Comparison of ENCODE assay signal across 8 cellular contexts in the genomic region with DNA sequence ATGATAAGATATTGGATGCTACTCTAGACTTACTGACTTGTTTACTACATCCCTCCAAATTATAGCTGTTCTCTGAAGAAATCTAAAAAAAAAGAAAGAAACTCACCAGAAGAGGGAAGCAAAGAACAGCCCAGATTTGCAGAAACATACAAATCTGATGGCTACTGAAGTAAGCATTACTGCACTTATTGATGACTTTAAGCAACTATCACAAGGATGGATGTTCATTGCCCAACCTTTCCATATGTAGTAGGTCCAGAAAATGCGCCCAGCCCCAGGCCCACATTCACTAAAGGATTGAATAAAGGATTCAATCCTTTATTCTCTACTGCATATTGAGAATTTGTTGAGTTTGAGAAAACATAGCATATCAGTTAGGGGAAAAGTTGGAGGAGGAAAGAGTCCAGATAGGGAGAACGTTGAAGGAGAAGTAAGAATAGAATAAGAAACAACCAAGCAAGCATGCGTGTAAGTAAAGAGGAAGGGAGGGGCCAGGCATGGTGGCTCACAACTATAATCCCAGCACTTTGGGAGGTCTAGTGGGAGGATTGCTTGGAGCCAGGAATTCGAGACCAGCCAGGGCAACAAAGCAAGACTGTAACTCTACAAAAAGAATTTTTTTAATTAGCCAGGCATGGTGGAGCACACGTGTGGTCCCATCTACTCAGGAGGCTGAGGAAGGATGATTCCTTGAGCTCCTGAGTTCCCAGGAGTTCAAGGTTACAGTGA. TPM values are rescaled to one million over a fixed set of nuclear protein-coding genes. Genes with fewer than 3 reads are reported as not detected.
A peak's percentile ranks its signal among the peaks of the same experiment; 100 is the strongest.
DNase-seq lines count a peak whose midpoint lies in the region; ATAC-seq lines count a peak whose summit lies in the region.

No MANE protein-coding gene starts in this region.

- H3K9me3 Mint-ChIP-seq in activated CD4-positive, alpha-beta T cell treated with anti-CD3 and anti-CD28 coated beads, Interleukin-2, amount 10 ng/mL, durations not matched to agents 24 days and 14 days: peaks cover 4% of the 10 kb centered on the region
- H3K9me3 Mint-ChIP-seq in activated CD4-positive, alpha-beta T cell treated with anti-CD3 and anti-CD28 coated beads, Interleukin-2, amount 10 ng/mL, durations not matched to agents 7 days and 5 days: no peaks in the 10 kb centered on the region

- peak; percentile 64 for DNase-seq in activated CD4-positive, alpha-beta T cell treated with anti-CD3 and anti-CD28 coated beads, Interleukin-2, amount 10 ng/mL, durations not matched to agents 24 days and 14 days
- DNase-seq in activated CD4-positive, alpha-beta T cell treated with anti-CD3 and anti-CD28 coated beads, Interleukin-2, amount 10 ng/mL, durations not matched to agents 7 days and 5 days: no peak
- DNase-seq in LoVo (ENCODE audit: low spot score) (peak; percentile 25), amniotic stem cell (lab: John Stamatoyannopoulos, UW) (peak; percentile 17), left lobe of liver (ENCODE audit: low spot score) (no peak)
- no peak for DNase-seq in stimulated activated CD4-positive, alpha-beta T cell treated with anti-CD3 and anti-CD28 coated beads, Interleukin-2, amount 100 ng/mL, for 24 hours

- peak overlapping the region; percentile 17 for H3K27ac Mint-ChIP-seq in activated CD4-positive, alpha-beta T cell treated with anti-CD3 and anti-CD28 coated beads, Interleukin-2, amount 10 ng/mL, durations not matched to agents 24 days and 14 days
- H3K27ac Mint-ChIP-seq in activated CD4-positive, alpha-beta T cell treated with anti-CD3 and anti-CD28 coated beads, Interleukin-2, amount 10 ng/mL, durations not matched to agents 7 days and 5 days: no peak overlapping the region

- intact Hi-C loops in activated CD4-positive, alpha-beta T cell treated with anti-CD3 and anti-CD28 coated beads, Interleukin-2, amount 10 ng/mL, durations not matched to agents 24 days and 14 days (cut with micrococcal nuclease): loop anchor here (1.0 kb wide), 3 partner anchors 234 to 413 kb away; no protein-coding TSS in a partner anchor

- CTCF ChIA-PET in activated CD4-positive, alpha-beta T cell treated with anti-CD3 and anti-CD28 coated beads, Interleukin-2, amount 10 ng/mL, durations not matched to agents 7 days and 5 days (lab: Charles Lee): interaction anchor here (0.7 to 2.7 kb wide), 8 partner anchors 8 to 410 kb away, joined by 3 to 8 read pairs (median 4); a partner anchor contains a TSS

- POLR2A ChIA-PET in activated CD4-positive, alpha-beta T cell treated with anti-CD3 and anti-CD28 coated beads, Interleukin-2, amount 10 ng/mL, durations not matched to agents 7 days and 5 days (lab: Charles Lee): interaction anchor here (0.6 kb wide), 2 partner anchors 37 to 267 kb away, joined by 3 read pairs; no protein-coding TSS in a partner anchor

- no peaks in the 10 kb centered on the region for H3K36me3 Mint-ChIP-seq in activated CD4-positive, alpha-beta T cell treated with anti-CD3 and anti-CD28 coated beads, Interleukin-2, amount 10 ng/mL, durations not matched to agents 24 days and 14 days (ENCODE audit: low read depth)
- no peaks in the 10 kb centered on the region for H3K36me3 Mint-ChIP-seq in activated CD4-positive, alpha-beta T cell treated with anti-CD3 and anti-CD28 coated beads, Interleukin-2, amount 10 ng/mL, durations not matched to agents 7 days and 5 days (ENCODE audit: low read depth)

- ATAC-seq in GM21825 (IDR thresholded peaks at IDR 0.05; ENCODE audit: unreplicated experiment) (peak; percentile 77), left lobe of liver (peak; percentile 88), HG03045 (IDR thresholded peaks at IDR 0.05; ENCODE audit: unreplicated experiment) (no peak)

- peaks cover 3% of the 10 kb centered on the region for H3K4me1 Mint-ChIP-seq in activated CD4-positive, alpha-beta T cell treated with anti-CD3 and anti-CD28 coated beads, Interleukin-2, amount 10 ng/mL, durations not matched to agents 24 days and 14 days
- H3K4me1 Mint-ChIP-seq in activated CD4-positive, alpha-beta T cell treated with anti-CD3 and anti-CD28 coated beads, Interleukin-2, amount 10 ng/mL, durations not matched to agents 7 days and 5 days: peaks cover 3% of the 10 kb centered on the region

- no peak overlapping the region for H3K4me3 Mint-ChIP-seq in activated CD4-positive, alpha-beta T cell treated with anti-CD3 and anti-CD28 coated beads, Interleukin-2, amount 10 ng/mL, durations not matched to agents 24 days and 14 days
- no peak overlapping the region for H3K4me3 Mint-ChIP-seq in activated CD4-positive, alpha-beta T cell treated with anti-CD3 and anti-CD28 coated beads, Interleukin-2, amount 10 ng/mL, durations not matched to agents 7 days and 5 days

- peaks cover 2% of the 10 kb centered on the region for H3K27me3 Mint-ChIP-seq in activated CD4-positive, alpha-beta T cell treated with anti-CD3 and anti-CD28 coated beads, Interleukin-2, amount 10 ng/mL, durations not matched to agents 24 days and 14 days
- H3K27me3 Mint-ChIP-seq in activated CD4-positive, alpha-beta T cell treated with anti-CD3 and anti-CD28 coated beads, Interleukin-2, amount 10 ng/mL, durations not matched to agents 7 days and 5 days: no peaks in the 10 kb centered on the region

RNA-seq across cellular contexts. Expression of a gene that starts 33.8 kb away (rescaled TPM):
- 1.8 and 2.2 TPM in 2 replicates for total RNA-seq in activated CD4-positive, alpha-beta T cell treated with anti-CD3 and anti-CD28 coated beads, Interleukin-2, amount 10 ng/mL, durations not matched to agents 24 days and 14 days
- total RNA-seq in activated CD4-positive, alpha-beta T cell treated with anti-CD3 and anti-CD28 coated beads, Interleukin-2, amount 10 ng/mL, durations not matched to agents 7 days and 5 days: 1 to 10 TPM; 1.4 to 2.0 TPM
- total RNA-seq in left lobe of liver: 4.6 TPM

RNA-seq across cellular contexts. Expression of a gene that starts 48.7 kb away (rescaled TPM):
- 22.4 and 25.6 TPM in 2 replicates for total RNA-seq in activated CD4-positive, alpha-beta T cell treated with anti-CD3 and anti-CD28 coated beads, Interleukin-2, amount 10 ng/mL, durations not matched to agents 24 days and 14 days
- total RNA-seq in activated CD4-positive, alpha-beta T cell treated with anti-CD3 and anti-CD28 coated beads, Interleukin-2, amount 10 ng/mL, durations not matched to agents 7 days and 5 days: 10 to 100 TPM; 28.4 to 29.3 TPM
- 21.5 TPM for total RNA-seq in left lobe of liver

Comparison
In these comparisons a context has a peak if more than half of its experiments do, and no peak if none do; other contexts are left out.
1. DNase-seq: peak in activated CD4-positive, alpha-beta T cell treated with anti-CD3 and anti-CD28 coated beads, Interleukin-2, amount 10 ng/mL, durations not matched to agents 24 days and 14 days (single experiment), LoVo (single experiment) and amniotic stem cell (single experiment); none in activated CD4-positive, alpha-beta T cell treated with anti-CD3 and anti-CD28 coated beads, Interleukin-2, amount 10 ng/mL, durations not matched to agents 7 days and 5 days (single experiment), left lobe of liver (single experiment) and stimulated activated CD4-positive, alpha-beta T cell treated with anti-CD3 and anti-CD28 coated beads, Interleukin-2, amount 100 ng/mL, for 24 hours (0 of 2).